ENCODE assay signal across 8 cellular contexts in genomic region chr9:83978992-83979811, GRCh38.
DNase-seq lines count a peak whose midpoint lies in the region; ATAC-seq and TF ChIP-seq lines count a peak whose summit lies in the region.

No MANE protein-coding gene starts in this region.

- H3K4me1 ChIP-seq in effector memory CD4-positive, alpha-beta T cell (ENCODE audit: control insufficient read depth, insufficient read depth, low read length, poor library complexity, severe bottlenecking): peaks cover 27% of the 10 kb centered on the region

- peak overlapping the region; percentile 100 for H3K27ac ChIP-seq in effector memory CD4-positive, alpha-beta T cell (ENCODE audit: insufficient read depth, low read length, poor library complexity, severe bottlenecking)

- no peaks in the 10 kb centered on the region for H3K9me3 Mint-ChIP-seq in memory B cell

- peaks cover 27% of the 10 kb centered on the region for H3K36me3 Mint-ChIP-seq in memory B cell

- peak; percentile 87 for DNase-seq in NCI-H82 (lab: John Stamatoyannopoulos, UW)
- DNase-seq in activated CD8-positive, alpha-beta memory T cell treated with anti-CD3 and anti-CD28 coated beads for 48 hours (ENCODE audit: low read depth in 2 of 3, low spot score in 2 of 3): peak; percentile 67 to 73 (median 72)
- DNase-seq in effector memory CD4-positive, alpha-beta T cell: peak; percentile 79 to 84 (median 81)
- DNase-seq in memory B cell (ENCODE audit: low spot score in 2 of 2): peak; percentile 71 to 73
- DNase-seq in stimulated activated CD4-positive, alpha-beta T cell treated with anti-CD3 and anti-CD28 coated beads, TNF-alpha, amount 100 ng/mL, for 4 hours (ENCODE audit: low read depth in 3 of 3): peak; percentile 78 to 83 (median 79)
- no peak for DNase-seq in KG1 (lab: John Stamatoyannopoulos, UW)

- peak overlapping the region; percentile 99 for H3K4me3 ChIP-seq in effector memory CD4-positive, alpha-beta T cell (ENCODE audit: insufficient read depth, low read depth, low read length, poor library complexity, severe bottlenecking)

- H3K27me3 Mint-ChIP-seq in memory B cell: no peaks in the 10 kb centered on the region

- TF ChIP-seq POLR2A in GM15510 (IDR thresholded peaks at IDR 0.05; ENCODE audit: borderline replicate concordance, extremely low read depth, insufficient read length): peak; percentile 36

- H3K36me3 ChIP-seq in effector memory CD4-positive, alpha-beta T cell (ENCODE audit: control insufficient read depth, insufficient read depth, low read length): peaks cover 35% of the 10 kb centered on the region

- H3K27me3 ChIP-seq in effector memory CD4-positive, alpha-beta T cell (replicated peaks; ENCODE audit: control insufficient read depth, insufficient read depth, low read length, poor library complexity, severe bottlenecking): no peaks in the 10 kb centered on the region

- H3K4me3 Mint-ChIP-seq in memory B cell: peak overlapping the region; percentile 99

- peaks cover 28% of the 10 kb centered on the region for H3K4me1 Mint-ChIP-seq in memory B cell

- H3K27ac Mint-ChIP-seq in memory B cell: peak overlapping the region; percentile 100

- no peaks in the 10 kb centered on the region for H3K9me3 ChIP-seq in effector memory CD4-positive, alpha-beta T cell (ENCODE audit: control insufficient read depth, low read length)

- ATAC-seq in HG03159 (IDR thresholded peaks at IDR 0.05; ENCODE audit: unreplicated experiment): peak; percentile 24
- peak; percentile 42 for ATAC-seq in memory B cell (ENCODE audit: low read depth)
